ENCODE assay signal across 22 cellular contexts in the genomic region with DNA sequence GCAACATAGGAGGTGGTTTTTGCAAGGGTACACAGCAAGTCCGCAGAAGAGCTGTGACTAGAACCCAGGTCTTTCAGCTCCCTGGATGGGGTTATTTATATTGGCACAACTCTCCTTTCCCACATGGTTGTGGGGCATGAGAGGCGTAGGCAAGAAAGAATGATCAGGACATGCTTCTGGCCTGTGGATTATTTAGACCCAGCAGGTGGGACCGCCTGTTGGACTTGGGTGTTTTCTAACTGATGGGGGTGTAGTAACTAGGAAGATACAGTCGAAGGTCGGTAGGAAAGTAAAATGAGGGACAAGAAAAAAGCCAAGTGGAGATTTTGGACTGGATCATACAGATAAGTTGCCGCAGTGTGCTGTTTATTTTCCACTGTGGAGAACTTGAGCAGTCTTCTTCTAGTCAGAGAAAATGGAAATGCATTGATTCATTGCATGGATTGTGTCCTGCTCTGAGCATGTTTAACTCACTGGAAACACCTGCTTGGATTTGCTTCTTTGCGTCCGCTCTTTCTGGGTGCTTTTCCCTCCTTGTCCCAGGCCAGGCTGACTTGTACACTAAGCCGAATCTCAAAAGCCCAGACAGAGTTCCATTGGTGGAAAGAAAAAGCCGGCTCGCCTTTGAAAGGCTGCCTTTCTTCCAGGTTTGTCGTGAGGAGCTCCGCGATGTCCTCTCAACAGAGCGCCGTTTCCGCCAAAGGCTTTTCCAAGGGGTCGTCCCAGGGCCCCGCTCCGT. TPM values are rescaled to one million over a fixed set of nuclear protein-coding genes. Genes with fewer than 3 reads are reported as not detected.
DNase-seq lines count a peak whose midpoint lies in the region; ATAC-seq and TF ChIP-seq lines count a peak whose summit lies in the region.
"Had no signal": no experiment of that assay in that cellular context is flagged by ENCODE, and none has a peak within 500 bp of the region (broad histone marks: within the 10 kb centered on the region; RNA-seq: fewer than 3 reads in every experiment).

No MANE protein-coding gene starts in this region.

- WGBS in lung, 2 donors = 28 to 30% methylated on average over 20 of the region's 20 CpGs
- whole genome bisulfite sequencing in tibial nerve, 2 donors = 26 to 40% methylated on average over 19 to 20 of the region's 20 CpGs

- H3K9me3 ChIP-seq in breast epithelium (no peaks in the 10 kb centered on the region), colonic mucosa (no peaks in the 10 kb centered on the region), lung (ENCODE audit: control insufficient read depth in 2 of 2, insufficient read depth in 1 of 2, low read length in 1 of 2) (peaks cover 0 to 9% of the 10 kb centered on the region in 2 donors), thoracic aorta (no peaks in the 10 kb centered on the region), tibial nerve (no peaks in the 10 kb centered on the region)
- H3K9me3 ChIP-seq: gastroesophageal sphincter, sigmoid colon had no signal

- no TSS peak for BruUV-seq in MCF 10A (replicated peaks; lab: Mats Ljungman, UMichigan)

- peaks cover 15% of the 10 kb centered on the region for H3K4me1 Mint-ChIP-seq in MCF 10A (ENCODE audit: insufficient read depth, unreplicated experiment)
- H3K4me1 Mint-ChIP-seq: immature natural killer cell had no signal

- TF ChIP-seq CTCF in breast epithelium (IDR thresholded peaks at IDR 0.05) (no peak), MCF 10A (IDR thresholded peaks at IDR 0.05; ENCODE audit: unreplicated experiment) (no peak), colonic mucosa (IDR thresholded peaks at IDR 0.05) (no peak), lung (IDR thresholded peaks at IDR 0.05; ENCODE audit: control extremely low read depth, extremely low read depth) (no peak), thoracic aorta (IDR thresholded peaks at IDR 0.05) (no peak), tibial nerve (IDR thresholded peaks at IDR 0.05) (no peak)

- intact Hi-C loops in breast epithelium (cut with DNase I; ENCODE audit: low total_unique reads) (no loop called here), MCF 10A (cut with micrococcal nuclease) (no loop called here), colonic mucosa (cut with DNase I) (no loop called here)

- H3K4me1 ChIP-seq in breast epithelium (no peaks in the 10 kb centered on the region), colonic mucosa (no peaks in the 10 kb centered on the region), lung (ENCODE audit: control insufficient read depth in 2 of 2, insufficient read depth in 2 of 2, low read length in 2 of 2) (peaks cover 0 to 1% of the 10 kb centered on the region in 2 donors), thoracic aorta (ENCODE audit: control insufficient read depth in 1 of 2, low read depth in 2 of 2) (peaks cover 0 to 6% of the 10 kb centered on the region in 2 donors), tibial nerve (peaks cover 0 to 10% (median 4%) of the 10 kb centered on the region in 4 donors)

- peak; percentile 12 for ATAC-seq in lung (ENCODE audit: insufficient read depth, low FRiP score)
- ATAC-seq in thoracic aorta (ENCODE audit: insufficient number of reproducible peaks, low FRiP score, low read depth) = no peak
- ATAC-seq: effector memory CD8-positive, alpha-beta T cell; gastroesophageal sphincter; K562 had no signal

- H3K9ac ChIP-seq in colonic mucosa (ENCODE audit: low read depth in 2 of 2, low read length in 2 of 2) = no peak overlapping the region

- POLR2A ChIA-PET in MCF 10A (lab: Yijun Ruan, JAX) = no interaction called here

- H3K9me3 Mint-ChIP-seq in MCF 10A (ENCODE audit: unreplicated experiment) = no peaks in the 10 kb centered on the region
- H3K9me3 Mint-ChIP-seq: effector memory CD8-positive, alpha-beta T cell had no signal

- DNase-seq in breast epithelium (ENCODE audit: low spot score in 2 of 2) (no peak), MCF 10A (ENCODE audit: unreplicated experiment) (no peak), colonic mucosa (no peak), lung (ENCODE audit: low spot score) (no peak), thoracic aorta (ENCODE audit: low spot score) (no peak), SIG-M5 (lab: John Stamatoyannopoulos, UW) (no peak), tibial nerve (ENCODE audit: low spot score in 2 of 2) (no peak)
- DNase-seq in stimulated activated CD4-positive, alpha-beta T cell treated with anti-CD3 and anti-CD28 coated beads, Interleukin-12 subunit alpha, Interleukin-12 subunit beta, amount 100 ng/mL, for 4 hours = no peak
- DNase-seq: central memory CD4-positive, alpha-beta T cell; DMS79; effector memory CD8-positive, alpha-beta T cell; immature natural killer cell; NCI-H1092; NCI-H2171; NCI-H748 treated with DMSO at 0.1 percent for 48 hours; sigmoid colon had no signal

- H3K27ac Mint-ChIP-seq in MCF 10A (ENCODE audit: low read depth, unreplicated experiment) = no peak overlapping the region
- H3K27ac Mint-ChIP-seq: CD14-positive monocyte; effector memory CD8-positive, alpha-beta T cell; immature natural killer cell; type B pancreatic cell had no signal

- H3K36me3 ChIP-seq in breast epithelium (no peaks in the 10 kb centered on the region), colonic mucosa (no peaks in the 10 kb centered on the region), lung (ENCODE audit: control insufficient read depth in 2 of 2, insufficient read depth in 2 of 2, low read length in 2 of 2) (no peaks in the 10 kb centered on the region), thoracic aorta (no peaks in the 10 kb centered on the region), tibial nerve (no peaks in the 10 kb centered on the region)
- H3K36me3 ChIP-seq: gastroesophageal sphincter, sigmoid colon had no signal

- H3K27me3 Mint-ChIP-seq in MCF 10A (ENCODE audit: insufficient read depth, unreplicated experiment) = no peaks in the 10 kb centered on the region
- H3K27me3 Mint-ChIP-seq: type B pancreatic cell had no signal

- H3K4me3 ChIP-seq in breast epithelium (peak overlapping the region; percentile 5 to 59 (median 27)), colonic mucosa (peak overlapping the region; percentile 11), lung (no peak overlapping the region), thoracic aorta (peak overlapping the region; percentile 43), tibial nerve (peak overlapping the region in 1 of 4 donors; percentile 18)
- H3K4me3 ChIP-seq: K562 had no signal

- H3K27me3 ChIP-seq in breast epithelium (peaks cover 4 to 32% of the 10 kb centered on the region in 2 donors), colonic mucosa (peaks cover 17% of the 10 kb centered on the region), lung (ENCODE audit: control insufficient read depth, insufficient read depth) (peaks cover 9% of the 10 kb centered on the region), thoracic aorta (replicated peaks; ENCODE audit: insufficient read depth) (peaks cover 6% of the 10 kb centered on the region), tibial nerve (peaks cover 0 to 35% of the 10 kb centered on the region in 2 donors)

- H3K4me3 Mint-ChIP-seq in MCF 10A (ENCODE audit: unreplicated experiment) = no peak overlapping the region
- H3K4me3 Mint-ChIP-seq: immature natural killer cell, type B pancreatic cell had no signal

- H3K27ac ChIP-seq in breast epithelium (no peak overlapping the region), colonic mucosa (no peak overlapping the region), lung (ENCODE audit: low read depth in 1 of 2, low read length in 1 of 2) (no peak overlapping the region), thoracic aorta (no peak overlapping the region), tibial nerve (no peak overlapping the region)
- H3K27ac ChIP-seq: gastroesophageal sphincter, sigmoid colon had no signal

- no peak for TF ChIP-seq EP300 in tibial nerve (IDR thresholded peaks at IDR 0.05)

- CTCF ChIA-PET in MCF 10A (lab: Yijun Ruan, JAX) = interaction anchor here (0.6 to 3.4 kb wide), 3 partner anchors 18 to 329 kb away, joined by 3 to 18 read pairs (median 5); no protein-coding TSS in a partner anchor

- TF ChIP-seq POLR2A in breast epithelium (IDR thresholded peaks at IDR 0.05) (no peak), tibial nerve (IDR thresholded peaks at IDR 0.05) (no peak)

- H3K36me3 Mint-ChIP-seq in MCF 10A (ENCODE audit: insufficient read depth, unreplicated experiment) = no peaks in the 10 kb centered on the region
- H3K36me3 Mint-ChIP-seq: CD14-positive monocyte, immature natural killer cell, type B pancreatic cell had no signal

RNA-seq across cellular contexts. Expression of a gene that starts 0.6 kb away (rescaled TPM):
- total RNA-seq in breast epithelium (not detected), MCF 10A (2022) (not detected in 2 replicates), colonic mucosa (not detected), lung (not detected), thoracic aorta (not detected), tibial nerve (not detected)
- not detected for polyA plus RNA-seq in lung
- total RNA-seq: A172, K562, mesenteric fat pad, sigmoid colon had no signal
- polyA plus RNA-seq: CD14-positive monocyte, immature natural killer cell, K562 had no signal

RNA-seq across cellular contexts. Expression of a gene that starts 4.3 kb away (rescaled TPM):
- total RNA-seq in breast epithelium (not detected), MCF 10A (2022) (not detected in 2 replicates), colonic mucosa (not detected), lung (not detected), thoracic aorta (not detected), tibial nerve (not detected)
- polyA plus RNA-seq in lung = under 1 TPM in 1 of 2 donors, not detected in 1; 0.07 TPM
- total RNA-seq: A172, gastroesophageal sphincter, K562, mesenteric fat pad, sigmoid colon had no signal
- polyA plus RNA-seq: CD14-positive monocyte, immature natural killer cell, K562, sigmoid colon had no signal

RNA-seq across cellular contexts. Expression of a gene that starts 51.7 kb away (rescaled TPM):
- total RNA-seq in breast epithelium (not detected), MCF 10A (2022) (not detected in 2 replicates), colonic mucosa (not detected), lung (not detected), thoracic aorta (not detected), tibial nerve (not detected)
- polyA plus RNA-seq in lung = not detected
- total RNA-seq: A172, gastroesophageal sphincter, K562, mesenteric fat pad, sigmoid colon had no signal
- polyA plus RNA-seq: CD14-positive monocyte, immature natural killer cell, K562, sigmoid colon had no signal
